In genomic region chr12:51591020-51591901, GRCh38 we compare ENCODE assay signal across 8 cellular contexts. TPM values are rescaled to one million over a fixed set of nuclear protein-coding genes. Genes with fewer than 3 reads are reported as not detected.
DNase-seq lines count a peak whose midpoint lies in the region; ATAC-seq and TF ChIP-seq lines count a peak whose summit lies in the region.

SCN8A (plus strand) TSS chr12:51591233; CDS start chr12:51662818, 71,585 bp downstream.

- H3K4me1 ChIP-seq in neuron (ENCODE audit: insufficient read depth, low read length) (peaks cover 18% of the 10 kb centered on the region), upper lobe of right lung (peaks cover 8% of the 10 kb centered on the region)

- peak; percentile 31 for ATAC-seq in HG02610 (IDR thresholded peaks at IDR 0.05; ENCODE audit: unreplicated experiment)
- ATAC-seq in upper lobe of right lung = peak; percentile 43

- DNase-seq in Caki2 (ENCODE audit: low read depth) (peak; percentile 36), NCI-H82 treated with DMSO at 0.1 percent for 48 hours (lab: John Stamatoyannopoulos, UW; ENCODE audit: unreplicated experiment) (peak; percentile 49), fibroblast of the conjunctiva (ENCODE audit: low read depth) (peak; percentile 9), upper lobe of right lung (peak; percentile 67), COLO829 (ENCODE audit: low spot score) (no peak)
- peak; percentile 12 for DNase-seq in activated effector memory CD4-positive, alpha-beta T cell treated with Interleukin-2 at 50 U/mL for 16 hours

- H3K4me3 ChIP-seq in neuron (ENCODE audit: low read length) (peak within 1 kb of the TSS; percentile 80), upper lobe of right lung (peak within 1 kb of the TSS; percentile 50)

- H3K36me3 ChIP-seq in neuron (ENCODE audit: insufficient read depth, low read length) = no peaks in the 10 kb centered on the region
- H3K36me3 ChIP-seq in upper lobe of right lung = no peaks in the 10 kb centered on the region

- H3K27ac ChIP-seq in upper lobe of right lung = no peak within 1 kb of the TSS

- no peaks in the 10 kb centered on the region for H3K9me3 ChIP-seq in neuron (ENCODE audit: low read length)
- H3K9me3 ChIP-seq in upper lobe of right lung = no peaks in the 10 kb centered on the region

- peak within 1 kb of the TSS; percentile 75 for H2AFZ ChIP-seq in neuron (ENCODE audit: low read depth, low read length)

- in situ Hi-C loops in Caki2 (cut with HindIII; ENCODE audit: low pct_unique_long_range_greater_than_20kb, low sequenced_read_pairs) = no loop called here

- H3K27me3 ChIP-seq in neuron (ENCODE audit: insufficient read depth, low read length) (no peaks in the 10 kb centered on the region), upper lobe of right lung (peaks cover 22% of the 10 kb centered on the region)

- intact Hi-C loops in upper lobe of right lung (cut with DNase I) = no loop called here

- no peak for TF ChIP-seq CTCF in upper lobe of right lung (IDR thresholded peaks at IDR 0.05)

RNA-seq across cellular contexts. Expression of gene SCN8A, which starts in this region (rescaled TPM):
- 0.30 TPM in 1 of 2 replicates, not detected in the other for total RNA-seq in Caki2 (2014; rRNA removed; shearing (Covaris generic); ENCODE audit: low replicate concordance)
- 1.1 TPM for total RNA-seq in upper lobe of right lung

Comparison
In these comparisons a context has a peak if more than half of its experiments do, and no peak if none do; other contexts are left out.
1. Peak in DNase-seq in Caki2; RNA of the gene not detected or under 1 TPM.